19 cellular contexts compared by ENCODE assay signal in the genomic region with DNA sequence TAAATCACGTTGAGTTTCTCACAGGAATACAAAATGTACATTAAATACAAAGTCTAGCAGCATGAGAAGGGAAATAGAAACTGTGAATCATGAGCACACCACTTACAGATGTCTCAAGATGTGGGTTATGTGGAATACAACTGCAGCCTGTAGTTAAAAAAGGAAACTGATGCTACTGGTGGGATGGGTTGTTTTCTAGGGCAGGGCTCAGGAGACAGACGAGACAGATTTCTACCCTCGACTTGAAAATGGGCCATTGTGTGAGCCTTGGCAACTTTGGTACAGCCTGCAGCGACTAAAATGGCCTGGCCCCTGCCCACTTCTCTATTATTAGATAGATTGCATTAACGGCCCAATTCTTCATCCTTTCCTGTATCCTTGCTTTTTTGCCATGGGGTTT.
"Had no signal": no experiment of that assay in that cellular context is flagged by ENCODE, and none has a peak within 500 bp of the region (broad histone marks: within the 10 kb centered on the region; RNA-seq: fewer than 3 reads in every experiment).

No MANE protein-coding gene starts in this region.

- ATAC-seq: left lobe of liver, lower lobe of right lung, natural killer cell had no signal

- H3K9me3 Mint-ChIP-seq: activated naive CD4-positive, alpha-beta T cell treated with anti-CD3 and anti-CD28 coated beads, Interleukin-2, amount 10 ng/mL, durations not matched to agents 7 days and 5 days; natural killer cell had no signal

- H3K27ac ChIP-seq: lower lobe of right lung, SK-N-MC, spleen, transverse colon, uterus had no signal

- H3K36me3 Mint-ChIP-seq: activated naive CD4-positive, alpha-beta T cell treated with anti-CD3 and anti-CD28 coated beads, Interleukin-2, amount 10 ng/mL, durations not matched to agents 7 days and 5 days; natural killer cell had no signal

- H3K4me3 Mint-ChIP-seq: activated naive CD4-positive, alpha-beta T cell treated with anti-CD3 and anti-CD28 coated beads, Interleukin-2, amount 10 ng/mL, durations not matched to agents 7 days and 5 days; natural killer cell; stimulated activated naive CD8-positive, alpha-beta T cell treated with anti-CD3 and anti-CD28 coated beads, Interleukin-15, Interleukin-2, amounts not matched to agents 100 ng/mL and 50 ng/mL, for 24 hours had no signal

- H3K27me3 Mint-ChIP-seq: activated naive CD4-positive, alpha-beta T cell treated with anti-CD3 and anti-CD28 coated beads, Interleukin-2, amount 10 ng/mL, durations not matched to agents 7 days and 5 days; progenitor cell of endocrine pancreas; stimulated activated naive CD8-positive, alpha-beta T cell treated with anti-CD3 and anti-CD28 coated beads, Interleukin-15, Interleukin-2, amounts not matched to agents 100 ng/mL and 50 ng/mL, for 24 hours had no signal

- FAIRE-seq: astrocyte had no signal

- H3K27ac Mint-ChIP-seq: activated naive CD4-positive, alpha-beta T cell treated with anti-CD3 and anti-CD28 coated beads, Interleukin-2, amount 10 ng/mL, durations not matched to agents 7 days and 5 days; natural killer cell; progenitor cell of endocrine pancreas; stimulated activated naive CD8-positive, alpha-beta T cell treated with anti-CD3 and anti-CD28 coated beads, Interleukin-15, Interleukin-2, amounts not matched to agents 100 ng/mL and 50 ng/mL, for 24 hours had no signal

- DNase-seq: activated effector memory CD4-positive, alpha-beta T cell treated with Interleukin-2 at 50 U/mL for 16 hours; activated naive CD4-positive, alpha-beta T cell treated with anti-CD3 and anti-CD28 coated beads, Interleukin-2, amount 10 ng/mL, durations not matched to agents 7 days and 5 days; central memory CD4-positive, alpha-beta T cell; dermis blood vessel endothelial cell; effector CD8-positive, alpha-beta T cell; erythroblast; foreskin fibroblast; lower lobe of right lung; natural killer cell; retina; spleen; stimulated activated CD4-positive, alpha-beta T cell treated with anti-CD3 and anti-CD28 coated beads, Interleukin-4, amount 100 ng/mL, for 1 hour; transverse colon; uterus had no signal
